26 cellular contexts compared by ENCODE assay signal in genomic region chr7:110372685-110373084, GRCh38.
"Had no signal": no experiment of that assay in that cellular context is flagged by ENCODE, and none has a peak within 500 bp of the region (broad histone marks: within the 10 kb centered on the region; RNA-seq: fewer than 3 reads in every experiment).

No MANE protein-coding gene starts in this region.

- H3K9me3 ChIP-seq: ascending aorta had no signal

- H3K36me3 ChIP-seq: ascending aorta, brain microvascular endothelial cell had no signal

- DNase-seq: activated CD4-positive, alpha-beta memory T cell treated with anti-CD3 and anti-CD28 coated beads, Interleukin-2, amount 10 ng/mL, durations not matched to agents 7 days and 5 days; activated CD4-positive, alpha-beta T cell treated with anti-CD3 and anti-CD28 coated beads for 1 hour; activated CD4-positive, alpha-beta T cell treated with anti-CD3 and anti-CD28 coated beads for 4 hours; activated CD4-positive, alpha-beta T cell treated with anti-CD3 and anti-CD28 coated beads, Interleukin-2, amount 10 ng/mL, durations not matched to agents 7 days and 5 days; activated CD4-positive, alpha-beta T cell treated with anti-CD3 and anti-CD28 coated beads, Interleukin-2, amount 50 U/mL, for 4 hours; activated CD4-positive, CD25-positive, alpha-beta regulatory T cell; activated CD8-positive, alpha-beta memory T cell treated with anti-CD3 and anti-CD28 coated beads, Interleukin-2, amount 50 U/mL, for 48 hours; activated gamma-delta T cell; activated naive CD4-positive, alpha-beta T cell; activated naive CD4-positive, alpha-beta T cell treated with anti-CD3 and anti-CD28 coated beads, Interleukin-2, amount 10 ng/mL, durations not matched to agents 7 days and 5 days; activated naive CD8-positive, alpha-beta T cell treated with anti-CD3 and anti-CD28 coated beads, Interleukin-2, amount 10 ng/mL, durations not matched to agents 7 days and 5 days; activated T-cell treated with anti-CD3 and anti-CD28 coated beads for 4 hours; activated T-cell treated with anti-CD3 and anti-CD28 coated beads, Interleukin-2, amount 50 U/mL, for 24 hours; activated T-cell treated with anti-CD3 and anti-CD28 coated beads, Interleukin-2, amount 50 U/mL, for 72 hours; brain microvascular endothelial cell; dorsolateral prefrontal cortex; effector memory CD4-positive, alpha-beta T cell; endodermal cell; foreskin fibroblast; T-helper 2 cell had no signal

- H3K27ac Mint-ChIP-seq: activated CD4-positive, alpha-beta memory T cell treated with anti-CD3 and anti-CD28 coated beads, Interleukin-2, amount 10 ng/mL, durations not matched to agents 7 days and 5 days; activated CD4-positive, alpha-beta T cell treated with anti-CD3 and anti-CD28 coated beads, Interleukin-2, amount 10 ng/mL, durations not matched to agents 7 days and 5 days; activated naive CD4-positive, alpha-beta T cell treated with anti-CD3 and anti-CD28 coated beads, Interleukin-2, amount 10 ng/mL, durations not matched to agents 7 days and 5 days; activated naive CD4-positive, alpha-beta T cell treated with anti-CD3 and anti-CD28 coated beads, Interleukin-2, amount 50 U/mL, for 72 hours; activated naive CD8-positive, alpha-beta T cell treated with anti-CD3 and anti-CD28 coated beads, Interleukin-2, amount 10 ng/mL, durations not matched to agents 7 days and 5 days; activated T-cell treated with anti-CD3 and anti-CD28 coated beads, Interleukin-2, amount 50 U/mL, for 24 hours; activated T-cell treated with anti-CD3 and anti-CD28 coated beads, Interleukin-2, amount 50 U/mL, for 72 hours; dendritic cell treated with granulocyte-macrophage colony-stimulating factor and Interleukin-4, amounts not matched to agents 40 ng/mL and 50 ng/mL, for 4 days; endodermal cell had no signal

- ATAC-seq: activated naive CD4-positive, alpha-beta T cell treated with anti-CD3 and anti-CD28 coated beads, Interleukin-2, amount 50 U/mL, for 72 hours; activated T-cell treated with anti-CD3 and anti-CD28 coated beads, Interleukin-2, amount 50 U/mL, for 72 hours; esophagus mucosa had no signal

- H3K27me3 ChIP-seq: ascending aorta, brain microvascular endothelial cell, dorsolateral prefrontal cortex had no signal

- H3K4me3 ChIP-seq: ascending aorta, coronary artery, dorsolateral prefrontal cortex had no signal

- H3K36me3 Mint-ChIP-seq: activated naive CD4-positive, alpha-beta T cell treated with anti-CD3 and anti-CD28 coated beads, Interleukin-2, amount 10 ng/mL, durations not matched to agents 7 days and 5 days; activated naive CD4-positive, alpha-beta T cell treated with anti-CD3 and anti-CD28 coated beads, Interleukin-2, amount 50 U/mL, for 72 hours; activated naive CD8-positive, alpha-beta T cell treated with anti-CD3 and anti-CD28 coated beads, Interleukin-2, amount 10 ng/mL, durations not matched to agents 7 days and 5 days had no signal

- H3K4me1 Mint-ChIP-seq: activated CD4-positive, alpha-beta memory T cell treated with anti-CD3 and anti-CD28 coated beads, Interleukin-2, amount 10 ng/mL, durations not matched to agents 7 days and 5 days; activated CD4-positive, alpha-beta T cell treated with anti-CD3 and anti-CD28 coated beads, Interleukin-2, amount 10 ng/mL, durations not matched to agents 7 days and 5 days; activated naive CD4-positive, alpha-beta T cell treated with anti-CD3 and anti-CD28 coated beads, Interleukin-2, amount 10 ng/mL, durations not matched to agents 7 days and 5 days; activated naive CD8-positive, alpha-beta T cell treated with anti-CD3 and anti-CD28 coated beads, Interleukin-2, amount 10 ng/mL, durations not matched to agents 7 days and 5 days; central memory CD8-positive, alpha-beta T cell had no signal

- H3K9me3 Mint-ChIP-seq: activated CD4-positive, alpha-beta memory T cell treated with anti-CD3 and anti-CD28 coated beads, Interleukin-2, amount 10 ng/mL, durations not matched to agents 7 days and 5 days; activated CD4-positive, alpha-beta T cell treated with anti-CD3 and anti-CD28 coated beads, Interleukin-2, amount 10 ng/mL, durations not matched to agents 7 days and 5 days; activated T-cell treated with anti-CD3 and anti-CD28 coated beads, Interleukin-2, amount 50 U/mL, for 24 hours had no signal

- H3K27me3 Mint-ChIP-seq: activated CD4-positive, alpha-beta memory T cell treated with anti-CD3 and anti-CD28 coated beads, Interleukin-2, amount 10 ng/mL, durations not matched to agents 7 days and 5 days; activated CD4-positive, alpha-beta T cell treated with anti-CD3 and anti-CD28 coated beads, Interleukin-2, amount 10 ng/mL, durations not matched to agents 7 days and 5 days; activated naive CD4-positive, alpha-beta T cell treated with anti-CD3 and anti-CD28 coated beads, Interleukin-2, amount 10 ng/mL, durations not matched to agents 7 days and 5 days; activated naive CD8-positive, alpha-beta T cell treated with anti-CD3 and anti-CD28 coated beads, Interleukin-2, amount 10 ng/mL, durations not matched to agents 7 days and 5 days; activated T-cell treated with anti-CD3 and anti-CD28 coated beads, Interleukin-2, amount 50 U/mL, for 24 hours; central memory CD8-positive, alpha-beta T cell; dendritic cell treated with granulocyte-macrophage colony-stimulating factor and Interleukin-4, amounts not matched to agents 40 ng/mL and 50 ng/mL, for 4 days had no signal

- H3K27ac ChIP-seq: ascending aorta, brain microvascular endothelial cell, coronary artery had no signal

- H3K4me3 Mint-ChIP-seq: activated CD4-positive, alpha-beta memory T cell treated with anti-CD3 and anti-CD28 coated beads, Interleukin-2, amount 10 ng/mL, durations not matched to agents 7 days and 5 days; activated CD4-positive, alpha-beta T cell treated with anti-CD3 and anti-CD28 coated beads, Interleukin-2, amount 10 ng/mL, durations not matched to agents 7 days and 5 days; activated naive CD4-positive, alpha-beta T cell treated with anti-CD3 and anti-CD28 coated beads, Interleukin-2, amount 10 ng/mL, durations not matched to agents 7 days and 5 days; activated naive CD8-positive, alpha-beta T cell treated with anti-CD3 and anti-CD28 coated beads, Interleukin-2, amount 10 ng/mL, durations not matched to agents 7 days and 5 days; activated T-cell treated with anti-CD3 and anti-CD28 coated beads, Interleukin-2, amount 50 U/mL, for 24 hours; activated T-cell treated with anti-CD3 and anti-CD28 coated beads, Interleukin-2, amount 50 U/mL, for 72 hours; central memory CD8-positive, alpha-beta T cell; dendritic cell treated with granulocyte-macrophage colony-stimulating factor and Interleukin-4, amounts not matched to agents 40 ng/mL and 50 ng/mL, for 4 days; endodermal cell had no signal

- H3K4me1 ChIP-seq: ascending aorta had no signal
